ENCODE assay signal across 8 cellular contexts in genomic region chr13:110713642-110713952, GRCh38. TPM values are rescaled to one million over a fixed set of nuclear protein-coding genes. Genes with fewer than 3 reads are reported as not detected.
A peak's percentile ranks its signal among the peaks of the same experiment; 100 is the strongest.
DNase-seq lines count a peak whose midpoint lies in the region; ATAC-seq and TF ChIP-seq lines count a peak whose summit lies in the region.

Gene ING1, plus strand, starts transcription at chr13:110713700. Its CDS starts 450 bp downstream, at chr13:110714150.

- no peaks in the 10 kb centered on the region for H3K27me3 Mint-ChIP-seq in activated T-helper 17 cell treated with anti-CD3 and anti-CD28 coated beads, Interleukin-2, amount 50 U/mL, for 72 hours
- H3K27me3 Mint-ChIP-seq in immature natural killer cell (ENCODE audit: low read depth in 3 of 3): peaks cover 19 to 28% (median 27%) of the 10 kb centered on the region in 3 donors

- peak within 1 kb of the TSS; percentile 98 for H3K27ac Mint-ChIP-seq in activated T-helper 17 cell treated with anti-CD3 and anti-CD28 coated beads, Interleukin-2, amount 50 U/mL, for 72 hours
- peak within 1 kb of the TSS; percentile 93 to 100 (median 96) for H3K27ac Mint-ChIP-seq in immature natural killer cell

- TF ChIP-seq CTCF in stomach (IDR thresholded peaks at IDR 0.05) (no peak), GM13976 (IDR thresholded peaks at IDR 0.05; ENCODE audit: borderline replicate concordance, control extremely low read depth, extremely low read depth, insufficient read depth, missing control alignments) (no peak)

- no peak for TF ChIP-seq EP300 in stomach (IDR thresholded peaks at IDR 0.05)

- peak; percentile 47 for DNase-seq in DMS53 (lab: John Stamatoyannopoulos, UW)
- no peak for DNase-seq in DMS53 treated with DMSO at 0.1 percent for 48 hours (lab: John Stamatoyannopoulos, UW; ENCODE audit: unreplicated experiment)
- no peak for DNase-seq in immature natural killer cell
- no peak for DNase-seq in stomach
- DNase-seq in GM13976 (ENCODE audit: low spot score): no peak
- DNase-seq in activated gamma-delta T cell treated with Interleukin-2 at 50 U/mL for 16 hours: no peak
- DNase-seq in central memory CD4-positive, alpha-beta T cell: no peak

- in situ Hi-C loops in GM13976 (cut with MboI; ENCODE audit: low sequenced_read_pairs, unreplicated experiment): no loop called here

- H3K4me3 ChIP-seq in stomach: peak within 1 kb of the TSS; percentile 62 to 95 (median 86)

- peaks cover 12% of the 10 kb centered on the region for H3K4me1 Mint-ChIP-seq in activated T-helper 17 cell treated with anti-CD3 and anti-CD28 coated beads, Interleukin-2, amount 50 U/mL, for 72 hours
- peaks cover 32 to 37% of the 10 kb centered on the region in 2 donors for H3K4me1 Mint-ChIP-seq in immature natural killer cell

- H3K9me3 Mint-ChIP-seq in activated T-helper 17 cell treated with anti-CD3 and anti-CD28 coated beads, Interleukin-2, amount 50 U/mL, for 72 hours: no peaks in the 10 kb centered on the region
- peaks cover 0 to 2% (median 0%) of the 10 kb centered on the region in 6 donors for H3K9me3 Mint-ChIP-seq in immature natural killer cell

- H3K9me3 ChIP-seq in stomach: no peaks in the 10 kb centered on the region

- H3K36me3 Mint-ChIP-seq in activated T-helper 17 cell treated with anti-CD3 and anti-CD28 coated beads, Interleukin-2, amount 50 U/mL, for 72 hours (ENCODE audit: low read depth): peaks cover 36% of the 10 kb centered on the region
- H3K36me3 Mint-ChIP-seq in immature natural killer cell: no peaks in the 10 kb centered on the region

- H3K27ac ChIP-seq in stomach: peak within 1 kb of the TSS; percentile 95 to 100 (median 100)

- intact Hi-C loops in stomach (cut with DNase I; ENCODE audit: low total_unique reads): no loop called here

- 0% methylated on average over 3 to 45 of the region's 45 CpGs for WGBS in stomach, 5 donors

- ATAC-seq in activated T-helper 17 cell treated with anti-CD3 and anti-CD28 coated beads, Interleukin-2, amount 50 U/mL, for 72 hours (replicated peaks): no peak

- no peak for TF ChIP-seq POLR2A in stomach (IDR thresholded peaks at IDR 0.05)

- no peaks in the 10 kb centered on the region for H3K36me3 ChIP-seq in stomach

- peaks cover 24 to 33% (median 30%) of the 10 kb centered on the region in 4 donors for H3K4me1 ChIP-seq in stomach

- peak within 1 kb of the TSS; percentile 92 for H3K4me3 Mint-ChIP-seq in activated T-helper 17 cell treated with anti-CD3 and anti-CD28 coated beads, Interleukin-2, amount 50 U/mL, for 72 hours
- peak within 1 kb of the TSS; percentile 98 to 100 (median 99) for H3K4me3 Mint-ChIP-seq in immature natural killer cell

- no peaks in the 10 kb centered on the region for H3K27me3 ChIP-seq in stomach

RNA-seq across cellular contexts. Expression of gene ING1, which starts in this region (rescaled TPM):
- total RNA-seq in activated T-helper 17 cell treated with anti-CD3 and anti-CD28 coated beads, Interleukin-2, amount 50 U/mL, for 72 hours: 10 to 100 TPM; 13.3 to 24.0 TPM
- polyA plus RNA-seq in immature natural killer cell (10 to 100 TPM; 12.6 to 20.1 (median 17.6) TPM), stomach (1 to 10 TPM; 6.7 to 7.7 (median 7.0) TPM)
- 10 to 100 TPM in 3 of 5 donors, 1 to 10 TPM in 2; 6.4 to 88.9 (median 12.9) TPM for total RNA-seq in stomach
